27 cellular contexts compared by ENCODE assay signal in genomic region chr11:95508219-95508880, GRCh38.
DNase-seq lines count a peak whose midpoint lies in the region; ATAC-seq and TF ChIP-seq lines count a peak whose summit lies in the region.
"Had no signal": no experiment of that assay in that cellular context is flagged by ENCODE, and none has a peak within 500 bp of the region (broad histone marks: within the 10 kb centered on the region; RNA-seq: fewer than 3 reads in every experiment).

No MANE protein-coding gene starts in this region.

- H3K27ac ChIP-seq in Peyer's patch: no peak overlapping the region
- H3K27ac ChIP-seq: epithelial cell of prostate, RWPE1 had no signal

- no peaks in the 10 kb centered on the region for H3K36me3 Mint-ChIP-seq in nephron progenitor cell (ENCODE audit: low read depth)
- no peaks in the 10 kb centered on the region for H3K36me3 Mint-ChIP-seq in activated CD4-positive, alpha-beta memory T cell treated with anti-CD3 and anti-CD28 coated beads for 36 hours
- H3K36me3 Mint-ChIP-seq in type B pancreatic cell: no peaks in the 10 kb centered on the region
- H3K36me3 Mint-ChIP-seq: CD8-positive, alpha-beta T cell had no signal

- DNase-seq in Right ventricle myocardium inferior (ENCODE audit: missing footprints) (no peak), cardiac septum (ENCODE audit: low spot score) (no peak), fibroblast of gingiva (ENCODE audit: low read depth) (peak; percentile 57), nephron progenitor cell (no peak), Peyer's patch (no peak), type B pancreatic cell (ENCODE audit: extremely low spot score, unreplicated experiment) (no peak), hypothalamus (lab: John Stamatoyannopoulos, UW) (no peak)
- no peak for DNase-seq in activated CD4-positive, alpha-beta memory T cell treated with anti-CD3 and anti-CD28 coated beads for 36 hours
- DNase-seq: 8988T; activated CD4-positive, alpha-beta T cell treated with anti-CD3 and anti-CD28 coated beads, Interleukin-2, amount 50 U/mL, for 1 hour; activated CD8-positive, alpha-beta memory T cell treated with anti-CD3 and anti-CD28 coated beads, Interleukin-2, amount 50 U/mL, for 48 hours; AML-193; CD8-positive, alpha-beta T cell; DMS 273 treated with DMSO at 0.1 percent for 48 hours; HCEC 1CT; NCI-H1092 treated with DMSO at 0.1 percent for 48 hours; NCI-H2029; NCI-H2227 treated with DMSO at 0.1 percent for 48 hours; nucleus accumbens; SK-N-SH; stimulated activated CD4-positive, alpha-beta T cell treated with anti-CD3 and anti-CD28 coated beads, Interleukin-12 subunit alpha, Interleukin-12 subunit beta, amount 100 ng/mL, for 4 hours; stimulated activated CD4-positive, alpha-beta T cell treated with anti-CD3 and anti-CD28 coated beads, Interleukin-4, amount 100 ng/mL, for 24 hours; stimulated activated naive CD4-positive, alpha-beta T cell treated with Interleukin-2 at 50 U/mL for 16 hours had no signal

- H3K27me3 ChIP-seq in Peyer's patch: no peaks in the 10 kb centered on the region

- H3K4me1 ChIP-seq in Peyer's patch: no peaks in the 10 kb centered on the region

- no peak for TF ChIP-seq POLR2A in Peyer's patch (IDR thresholded peaks at IDR 0.05)

- H3K9me3 Mint-ChIP-seq in nephron progenitor cell: no peaks in the 10 kb centered on the region
- H3K9me3 Mint-ChIP-seq in activated CD4-positive, alpha-beta memory T cell treated with anti-CD3 and anti-CD28 coated beads for 36 hours: no peaks in the 10 kb centered on the region
- H3K9me3 Mint-ChIP-seq in type B pancreatic cell: no peaks in the 10 kb centered on the region
- H3K9me3 Mint-ChIP-seq: activated T-helper 2 cell treated with anti-CD3 and anti-CD28 coated beads, Interferon-gamma antibody, Interleukin-2, Interleukin-4, amounts not matched to agents 10 μg/mL and 5 μg/mL and 100 μg/mL, durations not matched to agents 14 hours and 24 hours and 36 hours; CD8-positive, alpha-beta T cell had no signal

- H3K4me3 Mint-ChIP-seq in nephron progenitor cell (no peak overlapping the region), type B pancreatic cell (no peak overlapping the region)
- no peak overlapping the region for H3K4me3 Mint-ChIP-seq in activated CD4-positive, alpha-beta memory T cell treated with anti-CD3 and anti-CD28 coated beads for 36 hours
- H3K4me3 Mint-ChIP-seq: activated naive CD8-positive, alpha-beta T cell; CD8-positive, alpha-beta T cell had no signal

- H3K27ac Mint-ChIP-seq in nephron progenitor cell: peak overlapping the region; percentile 7
- H3K27ac Mint-ChIP-seq in activated CD4-positive, alpha-beta memory T cell treated with anti-CD3 and anti-CD28 coated beads for 36 hours: no peak overlapping the region
- H3K27ac Mint-ChIP-seq in type B pancreatic cell: no peak overlapping the region
- H3K27ac Mint-ChIP-seq: activated naive CD8-positive, alpha-beta T cell; activated T-helper 2 cell treated with anti-CD3 and anti-CD28 coated beads, Interferon-gamma antibody, Interleukin-2, Interleukin-4, amounts not matched to agents 10 μg/mL and 5 μg/mL and 100 μg/mL, durations not matched to agents 14 hours and 24 hours and 36 hours; CD8-positive, alpha-beta T cell had no signal

- no peak overlapping the region for H3K4me3 ChIP-seq in Peyer's patch

- no peaks in the 10 kb centered on the region for H3K27me3 Mint-ChIP-seq in nephron progenitor cell (ENCODE audit: low read depth, poor library complexity)
- H3K27me3 Mint-ChIP-seq in activated CD4-positive, alpha-beta memory T cell treated with anti-CD3 and anti-CD28 coated beads for 36 hours: no peaks in the 10 kb centered on the region
- no peaks in the 10 kb centered on the region for H3K27me3 Mint-ChIP-seq in type B pancreatic cell
- H3K27me3 Mint-ChIP-seq: activated naive CD8-positive, alpha-beta T cell had no signal

- H3K36me3 ChIP-seq in Peyer's patch: no peaks in the 10 kb centered on the region

- ATAC-seq in Right ventricle myocardium inferior: peak; percentile 37
- ATAC-seq: CD8-positive, alpha-beta T cell had no signal

- intact Hi-C loops in Right ventricle myocardium inferior (cut with DNase I) (no loop called here), cardiac septum (cut with DNase I) (no loop called here)
- intact Hi-C loops in activated CD4-positive, alpha-beta memory T cell treated with anti-CD3 and anti-CD28 coated beads for 36 hours (cut with micrococcal nuclease): loop anchor here (2.0 kb wide), 1 partner anchor 196 kb away; no protein-coding TSS in a partner anchor

- peaks cover 27% of the 10 kb centered on the region for H3K4me1 Mint-ChIP-seq in nephron progenitor cell
- peaks cover 5% of the 10 kb centered on the region for H3K4me1 Mint-ChIP-seq in activated CD4-positive, alpha-beta memory T cell treated with anti-CD3 and anti-CD28 coated beads for 36 hours (ENCODE audit: low read depth)
- peaks cover 20% of the 10 kb centered on the region for H3K4me1 Mint-ChIP-seq in type B pancreatic cell (ENCODE audit: unreplicated experiment)

- H3K9me3 ChIP-seq in Peyer's patch: no peaks in the 10 kb centered on the region
- H3K9me3 ChIP-seq: SK-N-SH had no signal

- TF ChIP-seq CTCF in nephron progenitor cell (IDR thresholded peaks at IDR 0.05) (no peak), Peyer's patch (IDR thresholded peaks at IDR 0.05) (no peak), type B pancreatic cell (conservative IDR thresholded peaks at IDR 0.05) (no peak)

- POLR2A ChIA-PET in activated CD4-positive, alpha-beta memory T cell treated with anti-CD3 and anti-CD28 coated beads for 36 hours (lab: Charles Lee): no interaction called here

- CTCF ChIA-PET in activated CD4-positive, alpha-beta memory T cell treated with anti-CD3 and anti-CD28 coated beads for 36 hours (lab: Charles Lee): interaction anchor here (1.6 kb wide), 1 partner anchor 197 kb away, joined by 11 read pairs; no protein-coding TSS in a partner anchor
